Comparison of ENCODE assay signal across 1 cellular context in the genomic region with DNA sequence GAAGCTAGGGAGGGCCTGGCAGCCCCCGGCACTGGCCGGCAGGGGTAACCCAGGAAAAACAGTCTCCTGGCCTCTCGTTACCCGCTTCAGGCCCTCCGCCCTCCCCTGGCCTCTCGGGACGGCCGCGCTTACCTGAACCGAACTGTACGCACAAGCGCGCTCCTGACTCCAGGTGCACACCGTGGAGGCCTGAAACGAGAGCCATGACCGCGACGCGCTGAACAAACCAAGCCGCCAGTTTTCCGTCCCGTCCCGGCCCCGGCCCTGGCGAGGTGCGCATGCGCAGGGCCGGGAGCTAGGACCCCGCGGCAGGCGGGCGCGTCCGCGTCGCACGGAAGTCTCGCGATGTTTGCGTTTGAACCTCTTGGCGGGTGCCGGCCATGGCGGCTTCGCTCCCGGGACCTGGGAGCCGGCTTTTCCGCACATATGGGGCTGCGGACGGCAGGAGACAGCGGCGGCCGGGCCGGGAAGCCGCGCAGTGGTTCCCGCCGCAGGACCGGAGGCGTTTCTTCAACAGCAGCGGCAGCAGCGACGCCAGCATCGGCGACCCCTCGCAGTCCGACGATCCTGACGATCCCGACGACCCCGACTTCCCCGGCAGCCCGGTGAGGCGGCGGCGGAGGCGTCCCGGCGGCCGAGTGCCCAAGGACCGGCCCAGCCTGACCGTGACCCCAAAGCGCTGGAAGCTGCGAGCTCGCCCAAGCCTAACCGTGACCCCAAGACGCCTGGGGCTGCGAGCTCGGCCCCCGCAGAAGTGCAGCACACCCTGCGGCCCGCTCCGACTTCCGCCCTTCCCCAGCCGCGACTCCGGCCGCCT.
TF ChIP-seq lines count a peak whose summit lies in the region.

A gene (plus strand): TSS at position 348 of the 817 bp plus-strand sequence. CDS start 33 bp downstream, at position 381.

TF ChIP-seq in HepG2, 621 proteins besides CTCF, POLR2A, EP300 and RAD21 (continued from another document):
- TF ChIP-seq ZNF460 (CRISPR knock-in tag; IDR thresholded peaks at IDR 0.05; ENCODE audit: borderline replicate concordance) (no peak; the same call in 1 of the 2 replicates), CHCHD3 (CRISPR knock-in tag; IDR thresholded peaks at IDR 0.05) (peak; percentile 96), MXD4 (CRISPR knock-in tag; IDR thresholded peaks at IDR 0.05) (peak; percentile 75), ZFP41 (CRISPR knock-in tag; IDR thresholded peaks at IDR 0.05; ENCODE audit: borderline replicate concordance) (no peak), ZNF335 (CRISPR knock-in tag; IDR thresholded peaks at IDR 0.05) (0 out of 2 replicates have a peak, but pooled peaks have one; percentile 45), ZSCAN12 (CRISPR knock-in tag; IDR thresholded peaks at IDR 0.05) (0 out of 2 replicates have a peak, but pooled peaks have one; percentile 77), MED13 (CRISPR knock-in tag; IDR thresholded peaks at IDR 0.05) (no peak; the same call in 1 of the 2 replicates), NR2C2 (CRISPR knock-in tag; IDR thresholded peaks at IDR 0.05; ENCODE audit: borderline replicate concordance) (peak; percentile 71), GTF3A (CRISPR knock-in tag; conservative IDR thresholded peaks at IDR 0.05) (0 out of 2 replicates have a peak, but pooled peaks have one; percentile 37), ZBTB8A (CRISPR knock-in tag; IDR thresholded peaks at IDR 0.05; ENCODE audit: borderline replicate concordance, low read depth) (no peak), SMYD3 (CRISPR knock-in tag; IDR thresholded peaks at IDR 0.05) (0 out of 2 replicates have a peak, but pooled peaks have one; percentile 69), CBX2 (IDR thresholded peaks at IDR 0.05; ENCODE audit: low read depth, low read length) (no peak), CBX2 (CRISPR knock-in tag; IDR thresholded peaks at IDR 0.05; ENCODE audit: low read depth) (0 out of 2 replicates have a peak, but pooled peaks have one; percentile 75), ZNF33B (CRISPR knock-in tag; IDR thresholded peaks at IDR 0.05) (peak; percentile 23), RFX3 (CRISPR knock-in tag; IDR thresholded peaks at IDR 0.05) (0 out of 2 replicates have a peak, but pooled peaks have one; percentile 24), FOXA3 (CRISPR knock-in tag; IDR thresholded peaks at IDR 0.05) (peak; percentile 59), SRSF1 (optimal IDR thresholded peaks at IDR 0.05; ENCODE audit: low read depth, low read length) (peak; percentile 20), ZNF564 (CRISPR knock-in tag; IDR thresholded peaks at IDR 0.05) (peak; percentile 67; the same call in 1 of the 2 replicates), ZNF879 (CRISPR knock-in tag; IDR thresholded peaks at IDR 0.05) (0 out of 2 replicates have a peak, but pooled peaks have one; percentile 49), BHLHE40 (IDR thresholded peaks at IDR 0.05; ENCODE audit: low read length) (peak; percentile 60; the same call in 1 of the 2 replicates), ZNF749 (CRISPR knock-in tag; IDR thresholded peaks at IDR 0.05; ENCODE audit: borderline replicate concordance) (peak; percentile 86), GABPB1 (CRISPR knock-in tag; IDR thresholded peaks at IDR 0.05) (peak; percentile 88), ZNF296 (CRISPR knock-in tag; conservative IDR thresholded peaks at IDR 0.05) (0 out of 2 replicates have a peak, but pooled peaks have one; percentile 51)
- TF ChIP-seq, protein P1, sequence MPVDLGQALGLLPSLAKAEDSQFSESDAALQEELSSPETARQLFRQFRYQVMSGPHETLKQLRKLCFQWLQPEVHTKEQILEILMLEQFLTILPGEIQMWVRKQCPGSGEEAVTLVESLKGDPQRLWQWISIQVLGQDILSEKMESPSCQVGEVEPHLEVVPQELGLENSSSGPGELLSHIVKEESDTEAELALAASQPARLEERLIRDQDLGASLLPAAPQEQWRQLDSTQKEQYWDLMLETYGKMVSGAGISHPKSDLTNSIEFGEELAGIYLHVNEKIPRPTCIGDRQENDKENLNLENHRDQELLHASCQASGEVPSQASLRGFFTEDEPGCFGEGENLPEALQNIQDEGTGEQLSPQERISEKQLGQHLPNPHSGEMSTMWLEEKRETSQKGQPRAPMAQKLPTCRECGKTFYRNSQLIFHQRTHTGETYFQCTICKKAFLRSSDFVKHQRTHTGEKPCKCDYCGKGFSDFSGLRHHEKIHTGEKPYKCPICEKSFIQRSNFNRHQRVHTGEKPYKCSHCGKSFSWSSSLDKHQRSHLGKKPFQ (CRISPR knock-in tag; IDR thresholded peaks at IDR 0.05; ENCODE audit: insufficient replicate concordance) = no peak
- TF ChIP-seq, protein P2, sequence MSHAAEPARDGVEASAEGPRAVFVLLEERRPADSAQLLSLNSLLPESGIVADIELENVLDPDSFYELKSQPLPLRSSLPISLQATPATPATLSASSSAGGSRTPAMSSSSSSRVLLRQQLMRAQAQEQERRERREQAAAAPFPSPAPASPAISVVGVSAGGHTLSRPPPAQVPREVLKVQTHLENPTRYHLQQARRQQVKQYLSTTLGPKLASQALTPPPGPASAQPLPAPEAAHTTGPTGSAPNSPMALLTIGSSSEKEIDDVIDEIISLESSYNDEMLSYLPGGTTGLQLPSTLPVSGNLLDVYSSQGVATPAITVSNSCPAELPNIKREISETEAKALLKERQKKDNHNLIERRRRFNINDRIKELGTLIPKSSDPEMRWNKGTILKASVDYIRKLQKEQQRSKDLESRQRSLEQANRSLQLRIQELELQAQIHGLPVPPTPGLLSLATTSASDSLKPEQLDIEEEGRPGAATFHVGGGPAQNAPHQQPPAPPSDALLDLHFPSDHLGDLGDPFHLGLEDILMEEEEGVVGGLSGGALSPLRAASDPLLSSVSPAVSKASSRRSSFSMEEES (CRISPR knock-in tag; IDR thresholded peaks at IDR 0.05) = 0 out of 2 replicates have a peak, but pooled peaks have one; percentile 41
- TF ChIP-seq, protein P3, sequence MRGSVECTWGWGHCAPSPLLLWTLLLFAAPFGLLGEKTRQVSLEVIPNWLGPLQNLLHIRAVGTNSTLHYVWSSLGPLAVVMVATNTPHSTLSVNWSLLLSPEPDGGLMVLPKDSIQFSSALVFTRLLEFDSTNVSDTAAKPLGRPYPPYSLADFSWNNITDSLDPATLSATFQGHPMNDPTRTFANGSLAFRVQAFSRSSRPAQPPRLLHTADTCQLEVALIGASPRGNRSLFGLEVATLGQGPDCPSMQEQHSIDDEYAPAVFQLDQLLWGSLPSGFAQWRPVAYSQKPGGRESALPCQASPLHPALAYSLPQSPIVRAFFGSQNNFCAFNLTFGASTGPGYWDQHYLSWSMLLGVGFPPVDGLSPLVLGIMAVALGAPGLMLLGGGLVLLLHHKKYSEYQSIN (CRISPR knock-in tag; IDR thresholded peaks at IDR 0.05; ENCODE audit: borderline replicate concordance) = no peak
- TF ChIP-seq, protein P4, sequence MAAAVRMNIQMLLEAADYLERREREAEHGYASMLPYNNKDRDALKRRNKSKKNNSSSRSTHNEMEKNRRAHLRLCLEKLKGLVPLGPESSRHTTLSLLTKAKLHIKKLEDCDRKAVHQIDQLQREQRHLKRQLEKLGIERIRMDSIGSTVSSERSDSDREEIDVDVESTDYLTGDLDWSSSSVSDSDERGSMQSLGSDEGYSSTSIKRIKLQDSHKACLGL (CRISPR knock-in tag; IDR thresholded peaks at IDR 0.05) = peak; percentile 90
- TF ChIP-seq, protein P5, sequence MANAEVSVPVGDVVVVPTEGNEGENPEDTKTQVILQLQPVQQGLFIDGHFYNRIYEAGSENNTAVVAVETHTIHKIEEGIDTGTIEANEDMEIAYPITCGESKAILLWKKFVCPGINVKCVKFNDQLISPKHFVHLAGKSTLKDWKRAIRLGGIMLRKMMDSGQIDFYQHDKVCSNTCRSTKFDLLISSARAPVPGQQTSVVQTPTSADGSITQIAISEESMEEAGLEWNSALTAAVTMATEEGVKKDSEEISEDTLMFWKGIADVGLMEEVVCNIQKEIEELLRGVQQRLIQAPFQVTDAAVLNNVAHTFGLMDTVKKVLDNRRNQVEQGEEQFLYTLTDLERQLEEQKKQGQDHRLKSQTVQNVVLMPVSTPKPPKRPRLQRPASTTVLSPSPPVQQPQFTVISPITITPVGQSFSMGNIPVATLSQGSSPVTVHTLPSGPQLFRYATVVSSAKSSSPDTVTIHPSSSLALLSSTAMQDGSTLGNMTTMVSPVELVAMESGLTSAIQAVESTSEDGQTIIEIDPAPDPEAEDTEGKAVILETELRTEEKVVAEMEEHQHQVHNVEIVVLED (CRISPR knock-in tag; IDR thresholded peaks at IDR 0.05; ENCODE audit: borderline replicate concordance) = peak; percentile 91
- TF ChIP-seq, protein P6, sequence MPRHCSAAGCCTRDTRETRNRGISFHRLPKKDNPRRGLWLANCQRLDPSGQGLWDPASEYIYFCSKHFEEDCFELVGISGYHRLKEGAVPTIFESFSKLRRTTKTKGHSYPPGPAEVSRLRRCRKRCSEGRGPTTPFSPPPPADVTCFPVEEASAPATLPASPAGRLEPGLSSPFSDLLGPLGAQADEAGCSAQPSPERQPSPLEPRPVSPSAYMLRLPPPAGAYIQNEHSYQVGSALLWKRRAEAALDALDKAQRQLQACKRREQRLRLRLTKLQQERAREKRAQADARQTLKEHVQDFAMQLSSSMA (CRISPR knock-in tag; IDR thresholded peaks at IDR 0.05) = peak; percentile 68; the same call in 1 of the 2 replicates
